In genomic region chr9:134970719-134971118, GRCh38 we compare ENCODE assay signal across 27 cellular contexts. TPM values are rescaled to one million over a fixed set of nuclear protein-coding genes. Genes with fewer than 3 reads are reported as not detected.
"Had no signal": no experiment of that assay in that cellular context is flagged by ENCODE, and none has a peak within 500 bp of the region (broad histone marks: within the 10 kb centered on the region; RNA-seq: fewer than 3 reads in every experiment).

No MANE protein-coding gene starts in this region.

- DNase-seq: activated CD4-positive, alpha-beta memory T cell treated with anti-CD3 and anti-CD28 coated beads, Interleukin-2, amount 10 ng/mL, durations not matched to agents 7 days and 5 days; activated CD4-positive, alpha-beta T cell treated with anti-CD3 and anti-CD28 coated beads for 1 hour; activated CD4-positive, alpha-beta T cell treated with anti-CD3 and anti-CD28 coated beads, Interleukin-2, amount 10 ng/mL, durations not matched to agents 7 days and 5 days; activated CD8-positive, alpha-beta memory T cell treated with anti-CD3 and anti-CD28 coated beads, Interleukin-2, amount 50 U/mL, for 48 hours; activated T-cell treated with anti-CD3 and anti-CD28 coated beads, Interleukin-2, amount 50 U/mL, for 24 hours; anterior cingulate cortex; dermis blood vessel endothelial cell; effector CD4-positive, alpha-beta T cell; esophagus squamous epithelium; foreskin melanocyte; natural killer cell; occipital lobe; stimulated activated CD4-positive, alpha-beta T cell treated with anti-CD3 and anti-CD28 coated beads, Interleukin-12 subunit alpha, Interleukin-12 subunit beta, amount 100 ng/mL, for 4 hours; stimulated activated CD4-positive, alpha-beta T cell treated with anti-CD3 and anti-CD28 coated beads, Interleukin-4, amount 100 ng/mL, for 24 hours; stimulated activated CD8-positive, alpha-beta memory T cell treated with anti-CD3 and anti-CD28 coated beads, Interleukin-4, amount 100 ng/mL, for 48 hours; stimulated activated naive CD8-positive, alpha-beta T cell treated with anti-CD3 and anti-CD28 coated beads, Interleukin-15, amount 100 ng/mL, for 72 hours; substantia nigra; T-helper 2 cell; thyroid gland had no signal

- H3K27ac ChIP-seq: epithelial cell of prostate, esophagus squamous epithelium, neural progenitor cell, parathyroid adenoma, psoas muscle, thyroid gland had no signal

- H3K4me1 ChIP-seq: esophagus squamous epithelium, psoas muscle, thyroid gland had no signal

- H3K27me3 ChIP-seq: neural progenitor cell, thyroid gland had no signal

- H3K36me3 ChIP-seq: esophagus squamous epithelium, neural progenitor cell, thyroid gland had no signal

- H3K9me3 ChIP-seq: esophagus squamous epithelium, psoas muscle, thyroid gland had no signal

- H3K4me3 ChIP-seq: esophagus squamous epithelium, neural progenitor cell, psoas muscle, thyroid gland had no signal

- ATAC-seq: natural killer cell; psoas muscle; right cardiac atrium; stimulated activated memory B cell treated with anti-CD40 and anti-IgM and Interleukin-4, amounts not matched to agents 10 μg/mL and 1 μg/mL and 100 μg/mL, for 72 hours; stimulated activated naive CD8-positive, alpha-beta T cell treated with anti-CD3 and anti-CD28 coated beads, Interleukin-15, amount 100 ng/mL, for 72 hours; WTC11 had no signal

RNA-seq across cellular contexts. Expression of gene FCN1, which starts 53.0 kb away (rescaled TPM):
- total RNA-seq: activated CD4-positive, alpha-beta memory T cell treated with anti-CD3 and anti-CD28 coated beads, Interleukin-2, amount 10 ng/mL, durations not matched to agents 7 days and 5 days; activated CD4-positive, alpha-beta T cell treated with anti-CD3 and anti-CD28 coated beads, Interleukin-2, amount 10 ng/mL, durations not matched to agents 7 days and 5 days; bronchial epithelial cell; dermis blood vessel endothelial cell; WTC11 had no signal
